In the genomic region with DNA sequence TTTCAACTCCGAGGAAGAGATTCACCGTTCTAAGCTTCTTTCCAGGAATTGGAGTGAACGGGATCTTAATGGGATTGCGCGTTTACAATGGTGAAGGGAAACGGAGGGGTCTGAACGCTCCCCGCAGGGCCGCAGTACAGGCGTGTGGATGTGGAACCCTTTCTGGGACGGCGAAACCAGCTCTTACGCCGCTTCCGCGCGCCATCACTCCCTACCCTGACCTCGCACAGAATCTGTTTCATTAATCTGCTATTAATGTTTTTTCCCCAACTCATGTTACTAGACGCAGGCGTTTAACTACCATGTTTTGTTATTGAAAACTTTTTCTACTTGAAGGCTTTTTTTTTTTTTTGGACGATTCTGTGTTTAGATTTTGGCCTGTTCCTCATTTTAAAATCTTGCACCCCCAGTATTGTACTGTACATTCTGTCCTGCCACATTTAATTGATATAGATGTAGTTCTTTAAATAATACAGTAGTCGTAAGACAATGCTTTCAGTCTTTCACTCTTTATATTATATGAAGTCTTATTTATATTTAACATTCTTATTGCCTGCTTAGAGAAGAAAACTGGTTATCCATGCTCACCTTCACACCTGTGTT, we compare ENCODE assay signal across 8 cellular contexts. TPM values are rescaled to one million over a fixed set of nuclear protein-coding genes. Genes with fewer than 3 reads are reported as not detected.
DNase-seq lines count a peak whose midpoint lies in the region; ATAC-seq and TF ChIP-seq lines count a peak whose summit lies in the region.

No MANE protein-coding gene starts in this region.

- no peak for TF ChIP-seq EP300 in gastroesophageal sphincter (IDR thresholded peaks at IDR 0.05)

- POLR2A ChIA-PET in WTC11 (lab: Charles Lee), result interaction anchor here (0.8 to 1.1 kb wide), 2 partner anchors 12 to 15 kb away, joined by 3 to 5 read pairs; no protein-coding TSS in a partner anchor

- H2AFZ ChIP-seq in trophoblast cell (ENCODE audit: insufficient read depth, low read length, poor library complexity), result peak overlapping the region; percentile 78

- no peaks in the 10 kb centered on the region for H3K27me3 ChIP-seq in gastroesophageal sphincter
- H3K27me3 ChIP-seq in trophoblast cell (ENCODE audit: insufficient read depth, low read length), result no peaks in the 10 kb centered on the region

- H3K27me3 Mint-ChIP-seq in IgD-negative memory B cell (no peaks in the 10 kb centered on the region), WTC11 (ENCODE audit: low read depth) (no peaks in the 10 kb centered on the region; the same call in 1 of the 2 replicates)

- H3K9me3 Mint-ChIP-seq in IgD-negative memory B cell (no peaks in the 10 kb centered on the region), WTC11 (no peaks in the 10 kb centered on the region)

- H4K91ac ChIP-seq in trophoblast cell (ENCODE audit: low read depth, low read length), result peak overlapping the region; percentile 88

- peak overlapping the region; percentile 75 to 94 for H3K4me3 ChIP-seq in gastroesophageal sphincter
- peak overlapping the region; percentile 63 for H3K4me3 ChIP-seq in trophoblast cell (ENCODE audit: low read depth, low read length)

- H3K36me3 Mint-ChIP-seq in IgD-negative memory B cell, result no peaks in the 10 kb centered on the region
- no peaks in the 10 kb centered on the region for H3K36me3 Mint-ChIP-seq in WTC11

- H3K27ac ChIP-seq in gastroesophageal sphincter (peak overlapping the region; percentile 61 to 98 (median 98)), trophoblast cell (ENCODE audit: low read depth, low read length) (peak overlapping the region; percentile 79)

- H2BK120ac ChIP-seq in trophoblast cell (ENCODE audit: insufficient read depth, low read length, poor library complexity), result peak overlapping the region; percentile 94

- H3K79me2 ChIP-seq in trophoblast cell (ENCODE audit: control insufficient read depth, insufficient read depth, low read length, poor library complexity), result peaks cover 6% of the 10 kb centered on the region

- H2BK12ac ChIP-seq in trophoblast cell (ENCODE audit: low read length), result no peak overlapping the region

- peak overlapping the region; percentile 95 for H3K4me2 ChIP-seq in trophoblast cell (ENCODE audit: low read length)

- CTCF ChIA-PET in WTC11 (lab: Charles Lee), result interaction anchor here (0.7 to 2.8 kb wide), 9 partner anchors 20 to 903 kb away, joined by 3 to 14 read pairs (median 4); no protein-coding TSS in a partner anchor

- peak overlapping the region; percentile 89 for H2BK5ac ChIP-seq in trophoblast cell (ENCODE audit: low read depth, low read length, poor library complexity)

- TF ChIP-seq POLR2A in gastroesophageal sphincter (IDR thresholded peaks at IDR 0.05), result no peak

- TF ChIP-seq CTCF in WTC11 (IDR thresholded peaks at IDR 0.05), result no peak
- no peak for TF ChIP-seq CTCF in gastroesophageal sphincter (IDR thresholded peaks at IDR 0.05)

- DNase-seq in GDM1 (lab: John Stamatoyannopoulos, UW) (peak; percentile 43), WTC11 (ENCODE audit: low spot score) (no peak), trophoblast cell (peak in 1 of 2 donors; percentile 10), NCI-H1436 treated with DMSO at 0.1 percent for 48 hours (lab: John Stamatoyannopoulos, UW) (no peak), iPS-NIHi11 (ENCODE audit: low spot score) (no peak)

- H3K4me1 ChIP-seq in gastroesophageal sphincter, result peaks cover 0 to 21% (median 0%) of the 10 kb centered on the region in 3 donors
- H3K4me1 ChIP-seq in trophoblast cell (ENCODE audit: control insufficient read depth in 1 of 2, insufficient read depth in 2 of 2, low read length in 2 of 2), result no peaks in the 10 kb centered on the region

- H4K8ac ChIP-seq in trophoblast cell (ENCODE audit: low read depth, low read length), result peak overlapping the region; percentile 96

- H3K36me3 ChIP-seq in gastroesophageal sphincter, result no peaks in the 10 kb centered on the region
- H3K36me3 ChIP-seq in trophoblast cell (ENCODE audit: control insufficient read depth in 1 of 2, insufficient read depth in 2 of 2, low read length in 2 of 2), result no peaks in the 10 kb centered on the region

- no peaks in the 10 kb centered on the region for H3K9me3 ChIP-seq in gastroesophageal sphincter
- H3K9me3 ChIP-seq in trophoblast cell (ENCODE audit: insufficient read depth, low read depth, low read length), result no peaks in the 10 kb centered on the region

- peak; percentile 32 for ATAC-seq in GM21515 (IDR thresholded peaks at IDR 0.05; ENCODE audit: unreplicated experiment)
- peak; percentile 21 for ATAC-seq in WTC11
- peak; percentile 29 for ATAC-seq in gastroesophageal sphincter

- no peak overlapping the region for H2AK5ac ChIP-seq in trophoblast cell (ENCODE audit: low read length)

- peak overlapping the region; percentile 82 for H3K14ac ChIP-seq in trophoblast cell (ENCODE audit: low read length)

- peak overlapping the region; percentile 97 to 100 (median 99) for H3K4me3 Mint-ChIP-seq in IgD-negative memory B cell
- peak overlapping the region; percentile 92 for H3K4me3 Mint-ChIP-seq in WTC11

- peak overlapping the region; percentile 95 for H4K12ac ChIP-seq in trophoblast cell (ENCODE audit: low read depth, low read length)

- WGBS in gastroesophageal sphincter (ENCODE audit: low coverage in 1 of 2), 2 donors, result 1% methylated on average over 14 to 16 of the region's 22 CpGs
- WGBS in trophoblast cell (ENCODE audit: extremely low coverage, insufficient coverage, insufficient read length), result no CpG with 5 or more reads among the region's 22 CpGs

- peaks cover 8 to 23% (median 10%) of the 10 kb centered on the region in 3 donors for H3K4me1 Mint-ChIP-seq in IgD-negative memory B cell
- peaks cover 17% of the 10 kb centered on the region for H3K4me1 Mint-ChIP-seq in WTC11

- H3K23ac ChIP-seq in trophoblast cell (ENCODE audit: low read length), result no peak overlapping the region

- peak overlapping the region; percentile 98 to 99 (median 99) for H3K27ac Mint-ChIP-seq in IgD-negative memory B cell
- H3K27ac Mint-ChIP-seq in WTC11, result peak overlapping the region; percentile 98

- peaks cover 12% of the 10 kb centered on the region for H3K79me1 ChIP-seq in trophoblast cell (ENCODE audit: low read length)

- H3K9ac ChIP-seq in trophoblast cell (ENCODE audit: low read length), result peak overlapping the region; percentile 82

- peak overlapping the region; percentile 92 for H3K4ac ChIP-seq in trophoblast cell (ENCODE audit: low read depth, low read length)

- peak overlapping the region; percentile 87 for H3K18ac ChIP-seq in trophoblast cell (ENCODE audit: low read length)

TF ChIP-seq in WTC11, 78 proteins besides CTCF, POLR2A, EP300 and RAD21:
- TF ChIP-seq, protein P1, sequence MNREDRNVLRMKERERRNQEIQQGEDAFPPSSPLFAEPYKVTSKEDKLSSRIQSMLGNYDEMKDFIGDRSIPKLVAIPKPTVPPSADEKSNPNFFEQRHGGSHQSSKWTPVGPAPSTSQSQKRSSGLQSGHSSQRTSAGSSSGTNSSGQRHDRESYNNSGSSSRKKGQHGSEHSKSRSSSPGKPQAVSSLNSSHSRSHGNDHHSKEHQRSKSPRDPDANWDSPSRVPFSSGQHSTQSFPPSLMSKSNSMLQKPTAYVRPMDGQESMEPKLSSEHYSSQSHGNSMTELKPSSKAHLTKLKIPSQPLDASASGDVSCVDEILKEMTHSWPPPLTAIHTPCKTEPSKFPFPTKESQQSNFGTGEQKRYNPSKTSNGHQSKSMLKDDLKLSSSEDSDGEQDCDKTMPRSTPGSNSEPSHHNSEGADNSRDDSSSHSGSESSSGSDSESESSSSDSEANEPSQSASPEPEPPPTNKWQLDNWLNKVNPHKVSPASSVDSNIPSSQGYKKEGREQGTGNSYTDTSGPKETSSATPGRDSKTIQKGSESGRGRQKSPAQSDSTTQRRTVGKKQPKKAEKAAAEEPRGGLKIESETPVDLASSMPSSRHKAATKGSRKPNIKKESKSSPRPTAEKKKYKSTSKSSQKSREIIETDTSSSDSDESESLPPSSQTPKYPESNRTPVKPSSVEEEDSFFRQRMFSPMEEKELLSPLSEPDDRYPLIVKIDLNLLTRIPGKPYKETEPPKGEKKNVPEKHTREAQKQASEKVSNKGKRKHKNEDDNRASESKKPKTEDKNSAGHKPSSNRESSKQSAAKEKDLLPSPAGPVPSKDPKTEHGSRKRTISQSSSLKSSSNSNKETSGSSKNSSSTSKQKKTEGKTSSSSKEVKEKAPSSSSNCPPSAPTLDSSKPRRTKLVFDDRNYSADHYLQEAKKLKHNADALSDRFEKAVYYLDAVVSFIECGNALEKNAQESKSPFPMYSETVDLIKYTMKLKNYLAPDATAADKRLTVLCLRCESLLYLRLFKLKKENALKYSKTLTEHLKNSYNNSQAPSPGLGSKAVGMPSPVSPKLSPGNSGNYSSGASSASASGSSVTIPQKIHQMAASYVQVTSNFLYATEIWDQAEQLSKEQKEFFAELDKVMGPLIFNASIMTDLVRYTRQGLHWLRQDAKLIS (CRISPR knock-in tag; IDR thresholded peaks at IDR 0.05; ENCODE audit: borderline replicate concordance), result 0 out of 2 replicates have a peak, but pooled peaks have one; percentile 10
- peak; percentile 14; the same call in 1 of the 2 replicates for TF ChIP-seq ETV6 (CRISPR knock-in tag; IDR thresholded peaks at IDR 0.05)
- TF ChIP-seq, protein P2, sequence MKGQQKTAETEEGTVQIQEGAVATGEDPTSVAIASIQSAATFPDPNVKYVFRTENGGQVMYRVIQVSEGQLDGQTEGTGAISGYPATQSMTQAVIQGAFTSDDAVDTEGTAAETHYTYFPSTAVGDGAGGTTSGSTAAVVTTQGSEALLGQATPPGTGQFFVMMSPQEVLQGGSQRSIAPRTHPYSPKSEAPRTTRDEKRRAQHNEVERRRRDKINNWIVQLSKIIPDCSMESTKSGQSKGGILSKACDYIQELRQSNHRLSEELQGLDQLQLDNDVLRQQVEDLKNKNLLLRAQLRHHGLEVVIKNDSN (CRISPR knock-in tag; IDR thresholded peaks at IDR 0.05), result no peak

RNA-seq across cellular contexts. Expression of gene SUPT3H, which starts 0.7 kb away (rescaled TPM):
- polyA plus RNA-seq in IgD-negative memory B cell, result 8.5 TPM
- 15.3 to 21.9 TPM (median 19.2 TPM) in 3 replicates for total RNA-seq in WTC11 (2021)
- total RNA-seq in gastroesophageal sphincter, result 10 to 100 TPM in 1 of 4 donors, 1 to 10 TPM in 3; 3.6 to 13.1 (median 7.6) TPM
- 16.5 and 16.8 TPM in 2 replicates for polyA plus RNA-seq in trophoblast cell (2013)

RNA-seq across cellular contexts. Expression of gene RUNX2, which starts 50.3 kb away (rescaled TPM):
- polyA plus RNA-seq in IgD-negative memory B cell, result 2.9 TPM
- total RNA-seq in WTC11 (2021) (0.28 to 0.55 TPM (median 0.53 TPM) in 3 replicates), gastroesophageal sphincter (under 1 TPM; 0.16 to 0.94 (median 0.65) TPM)
- 2.9 and 3.0 TPM in 2 replicates for polyA plus RNA-seq in trophoblast cell (2013)
